ENCODE assay signal across 1 cellular context in genomic region chr6:141321486-141322347, GRCh38.
TF ChIP-seq lines count a peak whose summit lies in the region.

No MANE protein-coding gene starts in this region.

TF ChIP-seq in GM23338, 12 proteins besides CTCF, POLR2A, EP300 and RAD21 (continued from another document):
- no peak for TF ChIP-seq ETS1 (IDR thresholded peaks at IDR 0.05)
- no peak for TF ChIP-seq REST (IDR thresholded peaks at IDR 0.05; ENCODE audit: unreplicated experiment)
- no peak for TF ChIP-seq EZH2phosphoT487 (IDR thresholded peaks at IDR 0.05; ENCODE audit: unreplicated experiment)
